Comparison of ENCODE assay signal across 1 cellular context in the genomic region with DNA sequence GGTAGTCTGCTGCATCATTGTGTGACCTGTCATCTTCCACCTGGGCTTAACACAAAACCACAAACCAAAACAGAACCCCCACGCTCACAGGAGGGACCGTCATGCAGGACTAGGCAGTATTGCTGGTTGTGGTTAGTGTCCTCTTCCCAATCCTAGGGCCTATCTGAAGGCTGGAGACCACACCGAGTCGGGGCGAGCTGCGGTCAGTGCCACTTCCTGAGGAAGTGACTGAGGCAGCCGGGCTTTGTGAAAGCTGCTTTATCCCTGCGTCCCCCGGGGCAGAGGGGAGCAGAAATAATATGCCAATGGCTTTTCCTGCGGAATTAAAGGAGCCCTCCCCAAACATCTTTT.
A peak's percentile ranks its signal among the peaks of the same experiment; 100 is the strongest.
TF ChIP-seq lines count a peak whose summit lies in the region.

No MANE protein-coding gene starts in this region.

TF ChIP-seq in GM12878, 131 proteins besides CTCF, POLR2A, EP300 and RAD21 (continued from another document):
- TF ChIP-seq, protein P1, sequence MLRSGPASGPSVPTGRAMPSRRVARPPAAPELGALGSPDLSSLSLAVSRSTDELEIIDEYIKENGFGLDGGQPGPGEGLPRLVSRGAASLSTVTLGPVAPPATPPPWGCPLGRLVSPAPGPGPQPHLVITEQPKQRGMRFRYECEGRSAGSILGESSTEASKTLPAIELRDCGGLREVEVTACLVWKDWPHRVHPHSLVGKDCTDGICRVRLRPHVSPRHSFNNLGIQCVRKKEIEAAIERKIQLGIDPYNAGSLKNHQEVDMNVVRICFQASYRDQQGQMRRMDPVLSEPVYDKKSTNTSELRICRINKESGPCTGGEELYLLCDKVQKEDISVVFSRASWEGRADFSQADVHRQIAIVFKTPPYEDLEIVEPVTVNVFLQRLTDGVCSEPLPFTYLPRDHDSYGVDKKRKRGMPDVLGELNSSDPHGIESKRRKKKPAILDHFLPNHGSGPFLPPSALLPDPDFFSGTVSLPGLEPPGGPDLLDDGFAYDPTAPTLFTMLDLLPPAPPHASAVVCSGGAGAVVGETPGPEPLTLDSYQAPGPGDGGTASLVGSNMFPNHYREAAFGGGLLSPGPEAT (IDR thresholded peaks at IDR 0.05; ENCODE audit: low read depth), result 0 out of 2 replicates have a peak, but pooled peaks have one; percentile 30
- TF ChIP-seq POLR2AphosphoS2 (IDR thresholded peaks at IDR 0.05; ENCODE audit: low read depth, low read length) (no peak), RUNX3 (IDR thresholded peaks at IDR 0.05; ENCODE audit: low read length) (peak; percentile 93)
TF ChIP-seq in GM12878: peak in this region for 11.
